15 cellular contexts compared by ENCODE assay signal in genomic region chr4:156933633-156934258, GRCh38. TPM values are rescaled to one million over a fixed set of nuclear protein-coding genes. Genes with fewer than 3 reads are reported as not detected.
DNase-seq lines count a peak whose midpoint lies in the region; ATAC-seq, FAIRE-seq and TF ChIP-seq lines count a peak whose summit lies in the region.
"Had no signal": no experiment of that assay in that cellular context is flagged by ENCODE, and none has a peak within 500 bp of the region (broad histone marks: within the 10 kb centered on the region; RNA-seq: fewer than 3 reads in every experiment).

No MANE protein-coding gene starts in this region.

- peak; percentile 25 for DNase-seq in COLO829 (ENCODE audit: low spot score)
- DNase-seq in LHCN-M2 (ENCODE audit: low read depth) = peak; percentile 74
- peak; percentile 100 for DNase-seq in bronchial epithelial cell (ENCODE audit: low read depth)
- DNase-seq in kidney tubule cell (ENCODE audit: low spot score) = peak; percentile 98
- DNase-seq in upper lobe of left lung = no peak
- no peak for DNase-seq in NCI-H146 treated with DMSO at 0.1 percent for 48 hours (lab: John Stamatoyannopoulos, UW; ENCODE audit: unreplicated experiment)
- DNase-seq in stimulated activated CD4-positive, alpha-beta T cell treated with anti-CD3 and anti-CD28 coated beads, Interleukin-4, amount 100 ng/mL, for 1 hour = no peak
- DNase-seq: H9, heart left ventricle, NCI-H345 had no signal

- no peak for TF ChIP-seq POLR2A in upper lobe of left lung (IDR thresholded peaks at IDR 0.05)

- TF ChIP-seq CTCF in bronchial epithelial cell (IDR thresholded peaks at IDR 0.05; ENCODE audit: insufficient read depth, low read length, severe bottlenecking) (no peak), upper lobe of left lung (IDR thresholded peaks at IDR 0.05) (no peak)

- no peak overlapping the region for H3K27ac ChIP-seq in upper lobe of left lung
- H3K27ac ChIP-seq: BLaER1, heart left ventricle, right atrium auricular region had no signal

- no peaks in the 10 kb centered on the region for H3K9me3 ChIP-seq in upper lobe of left lung
- H3K9me3 ChIP-seq: right atrium auricular region had no signal

- WGBS in upper lobe of left lung, 2 donors = 75 to 81% methylated on average over 5 of the region's 5 CpGs

- no peak overlapping the region for H3K4me3 ChIP-seq in bronchial epithelial cell (ENCODE audit: low read depth, low read length)
- no peak overlapping the region for H3K4me3 ChIP-seq in upper lobe of left lung
- H3K4me3 ChIP-seq: BLaER1, heart left ventricle, right atrium auricular region had no signal

- peaks cover 0 to 4% (median 0%) of the 10 kb centered on the region in 4 donors for H3K4me1 ChIP-seq in upper lobe of left lung
- H3K4me1 ChIP-seq: BLaER1, right atrium auricular region had no signal

- ATAC-seq in upper lobe of left lung (ENCODE audit: low FRiP score in 2 of 2) (no peak), GM21528 (IDR thresholded peaks at IDR 0.05; ENCODE audit: low FRiP score, unreplicated experiment) (no peak)
- ATAC-seq: activated T-helper 17 cell treated with anti-CD3 and anti-CD28 coated beads, Interleukin-2, amount 50 U/mL, for 72 hours; heart left ventricle; Right ventricle myocardium inferior had no signal

- H3K27me3 ChIP-seq in bronchial epithelial cell (ENCODE audit: control insufficient read depth, insufficient read depth, low read length) (no peaks in the 10 kb centered on the region), upper lobe of left lung (no peaks in the 10 kb centered on the region)
- H3K27me3 ChIP-seq: BLaER1, heart left ventricle, right atrium auricular region had no signal

- no peaks in the 10 kb centered on the region for H3K36me3 ChIP-seq in bronchial epithelial cell (ENCODE audit: control insufficient read depth, insufficient read depth, low read length)
- H3K36me3 ChIP-seq in upper lobe of left lung = no peaks in the 10 kb centered on the region
- H3K36me3 ChIP-seq: BLaER1, heart left ventricle, right atrium auricular region had no signal

- peak; percentile 28 for FAIRE-seq in bronchial epithelial cell (lab: Jason Lieb, UNC)

- TF ChIP-seq EP300 in upper lobe of left lung (IDR thresholded peaks at IDR 0.05) = no peak

RNA-seq across cellular contexts. Expression of gene PDGFC, which starts 37.9 kb away (rescaled TPM):
- total RNA-seq in LHCN-M2 (2014; rRNA removed) (89.3 and 107 TPM in 2 replicates), bronchial epithelial cell (38.7 and 52.2 TPM in 2 replicates), upper lobe of left lung (10 to 100 TPM; 14.4 to 39.9 (median 28.5) TPM)
- polyA plus RNA-seq in LHCN-M2 (2012) = 68.1 TPM
- total RNA-seq: activated T-helper 17 cell treated with anti-CD3 and anti-CD28 coated beads, Interleukin-2, amount 50 U/mL, for 72 hours had no signal

Comparison
In these comparisons a context has a peak if more than half of its experiments do, and no peak if none do; other contexts are left out.
1. DNase-seq: peak in COLO829 (single experiment), LHCN-M2 (single experiment), bronchial epithelial cell (single experiment) and kidney tubule cell (single experiment); none in upper lobe of left lung (0 of 2), NCI-H146 treated with DMSO at 0.1 percent for 48 hours (single experiment) and stimulated activated CD4-positive, alpha-beta T cell treated with anti-CD3 and anti-CD28 coated beads, Interleukin-4, amount 100 ng/mL, for 1 hour (single experiment).